In genomic region chr3:129385507-129385906, GRCh38 we compare ENCODE assay signal across 11 cellular contexts. TPM values are rescaled to one million over a fixed set of nuclear protein-coding genes. Genes with fewer than 3 reads are reported as not detected.
DNase-seq lines count a peak whose midpoint lies in the region; ATAC-seq, FAIRE-seq and TF ChIP-seq lines count a peak whose summit lies in the region.
"Not testable (repeated sequence)": the region's sequence is repeated elsewhere in the genome, so short reads cannot be mapped to it uniquely, and the experiment has no call there.
"Had no signal": no experiment of that assay in that cellular context is flagged by ENCODE, and none has a peak within 500 bp of the region (broad histone marks: within the 10 kb centered on the region; RNA-seq: fewer than 3 reads in every experiment).

No MANE protein-coding gene starts in this region.

- H3K4me1 ChIP-seq in A549, result peaks cover 52% of the 10 kb centered on the region
- not testable (repeated sequence) for H3K4me1 ChIP-seq in naive thymus-derived CD4-positive, alpha-beta T cell (ENCODE audit: control insufficient read depth in 2 of 2, insufficient read depth in 2 of 2, low read length in 2 of 2)

- not testable (repeated sequence) for TF ChIP-seq RAD21 in A549 (conservative IDR thresholded peaks at IDR 0.05 in 1 of 2, IDR thresholded peaks at IDR 0.05 in 1 of 2)

- intact Hi-C loops in naive thymus-derived CD4-positive, alpha-beta T cell (cut with micrococcal nuclease), result not testable (repeated sequence)

- peak overlapping the region in 6 of 9 donors; percentile 15 to 65 (median 42) for H3K27ac Mint-ChIP-seq in naive thymus-derived CD4-positive, alpha-beta T cell

- 100% methylated on average over 1 of the region's 8 CpGs for WGBS in A549 (ENCODE audit: missing lambda C conversion rate)

- H3K27me3 ChIP-seq in naive thymus-derived CD4-positive, alpha-beta T cell (ENCODE audit: control insufficient read depth in 2 of 2, insufficient read depth in 2 of 2, low read length in 2 of 2), result not testable (repeated sequence)

- H3K4me3 ChIP-seq in A549; naive thymus-derived CD4-positive, alpha-beta T cell (ENCODE audit: low read length): not testable (repeated sequence)

- not testable (repeated sequence) for H3K27me3 Mint-ChIP-seq in naive thymus-derived CD4-positive, alpha-beta T cell

- not testable (repeated sequence) for TF ChIP-seq EP300 in A549 (IDR thresholded peaks at IDR 0.05)

- peaks cover 0 to 34% (median 0%) of the 10 kb centered on the region in 3 experiments for H3K36me3 ChIP-seq in naive thymus-derived CD4-positive, alpha-beta T cell (ENCODE audit: control insufficient read depth in 2 of 3, insufficient read depth in 3 of 3, low read length in 3 of 3)

- POLR2A ChIA-PET in A549 (lab: Yijun Ruan, JAX); naive thymus-derived CD4-positive, alpha-beta T cell (lab: Charles Lee): not testable (repeated sequence)

- peak overlapping the region; percentile 23 to 81; a peak in 4 of 6 replicates for H3K27ac ChIP-seq in A549
- not testable (repeated sequence) for H3K27ac ChIP-seq in naive thymus-derived CD4-positive, alpha-beta T cell (ENCODE audit: low read depth, low read length)

- not testable (repeated sequence) for FAIRE-seq in A549 (lab: Jason Lieb, UNC)

- TF ChIP-seq POLR2A in A549 (IDR thresholded peaks at IDR 0.05; ENCODE audit: low read length), result not testable (repeated sequence)

- ATAC-seq in A549; naive thymus-derived CD4-positive, alpha-beta T cell: not testable (repeated sequence)
- ATAC-seq in SK-N-SH treated with all-trans-retinoic acid at 6 μM for 48 hours, result peak; percentile 8; the same call in 1 of the 3 replicates

- not testable (repeated sequence) for H3K9me3 Mint-ChIP-seq in naive thymus-derived CD4-positive, alpha-beta T cell

- not testable (repeated sequence) for DNase-seq in A549 (ENCODE audit: low read depth in 1 of 2, low spot score in 1 of 2); naive thymus-derived CD4-positive, alpha-beta T cell
- DNase-seq in ELF-1 (ENCODE audit: low read depth, low spot score) (peak; percentile 30), HT1080 (ENCODE audit: low read depth) (peak; percentile 1), OCI-M1 (lab: John Stamatoyannopoulos, UW) (peak; percentile 29), cerebellum (ENCODE audit: low spot score) (peak; percentile 24), germinal center (ENCODE audit: low spot score) (peak; percentile 1)

- peaks cover 4 to 32% (median 18%) of the 10 kb centered on the region in 5 donors for H3K36me3 Mint-ChIP-seq in naive thymus-derived CD4-positive, alpha-beta T cell

- not testable (repeated sequence) for H3K4me2 ChIP-seq in A549

- not testable (repeated sequence) for TF ChIP-seq CTCF in A549 (IDR thresholded peaks at IDR 0.05)

- CTCF ChIA-PET in A549 (lab: Yijun Ruan, JAX), result interaction anchor here (0.6 to 3.7 kb wide), 8 partner anchors 13 to 601 kb away, joined by 3 to 48 read pairs (median 5); partner anchors contain the start of gene MBD4
- CTCF ChIA-PET in naive thymus-derived CD4-positive, alpha-beta T cell (lab: Charles Lee), result interaction anchor here (0.6 kb wide), 1 partner anchor 580 kb away, joined by 3 read pairs; no protein-coding TSS in a partner anchor

- not testable (repeated sequence) for H3K9me3 ChIP-seq in A549; naive thymus-derived CD4-positive, alpha-beta T cell (ENCODE audit: control insufficient read depth in 2 of 3, low read length in 3 of 3)

- not testable (repeated sequence) for H3K4me1 Mint-ChIP-seq in naive thymus-derived CD4-positive, alpha-beta T cell

- H3K4me3 Mint-ChIP-seq in naive thymus-derived CD4-positive, alpha-beta T cell, result not testable (repeated sequence)

TF ChIP-seq in SK-N-SH treated with all-trans-retinoic acid at 6 μM for 48 hours, 23 proteins besides CTCF, POLR2A, EP300 and RAD21:
- TF ChIP-seq TCF4 (CRISPR knock-in tag; IDR thresholded peaks at IDR 0.05; ENCODE audit: borderline replicate concordance), result peak; percentile 92
- peak; percentile 65; the same call in 1 of the 2 replicates for TF ChIP-seq TSHZ2 (CRISPR knock-in tag; IDR thresholded peaks at IDR 0.05)
- 0 out of 2 replicates have a peak, but pooled peaks have one; percentile 8 for TF ChIP-seq ZNF70 (CRISPR knock-in tag; IDR thresholded peaks at IDR 0.05)
TF ChIP-seq in SK-N-SH treated with all-trans-retinoic acid at 6 μM for 48 hours: peak in this region for 3; not testable (repeated sequence) for 20.

RNA-seq across cellular contexts. Expression of gene EFCAB12, which starts 42.9 kb away (rescaled TPM):
- polyA plus RNA-seq in A549 (2011; rRNA removed) (0.62 and 0.82 TPM in 2 replicates), A549 (2017; fragmentation: RNase III; extraction: RNeasy Plus Mini Kit Qiagen cat#74134 plus additional on column Dnase treatment) (0.81 to 1.4 TPM (median 1.1 TPM) in 3 replicates)
- polyA plus RNA-seq in A549 (2012; cell fraction: cytosol; rRNA removed), result 0.53 and 0.56 TPM in 2 replicates
- 2.4 and 2.8 TPM in 2 replicates for polyA plus RNA-seq in A549 (2012; cell fraction: nucleus; rRNA removed)
- polyA minus RNA-seq in A549 (2011; rRNA and poly(A)+ RNA removed), result 1.2 and 1.7 TPM in 2 replicates
- not detected in 2 replicates for total RNA-seq in HT1080 (2014; rRNA removed; shearing (Covaris generic))
- polyA plus RNA-seq in HT1080 (2015; cell fraction: cytosol; rRNA removed), result 0.05 TPM in 1 of 2 replicates, not detected in the other
- 0.04 and 0.09 TPM in 2 replicates for polyA plus RNA-seq in HT1080 (2015; cell fraction: nucleus; rRNA removed)
- 1.3 TPM for total RNA-seq in cerebellum
- 1 to 10 TPM; 1.5 to 2.7 (median 2.3) TPM for total RNA-seq in naive thymus-derived CD4-positive, alpha-beta T cell
- under 1 TPM in 1 of 2 donors, not detected in 1; 0.31 TPM for polyA plus RNA-seq in naive thymus-derived CD4-positive, alpha-beta T cell
- total RNA-seq: MCF 10A, Right ventricle myocardium inferior, SJCRH30 had no signal

RNA-seq across cellular contexts. Expression of gene MBD4, which starts 54.2 kb away (rescaled TPM):
- polyA plus RNA-seq in A549 (2011; rRNA removed) (38.2 and 49.7 TPM in 2 replicates), A549 (2017; fragmentation: RNase III; extraction: RNeasy Plus Mini Kit Qiagen cat#74134 plus additional on column Dnase treatment) (26.4 to 32.7 TPM (median 31.4 TPM) in 3 replicates)
- polyA plus RNA-seq in A549 (2012; cell fraction: cytosol; rRNA removed), result 12.4 and 13.5 TPM in 2 replicates
- polyA plus RNA-seq in A549 (2012; cell fraction: nucleus; rRNA removed), result 12.8 and 17.9 TPM in 2 replicates
- 8.2 and 9.5 TPM in 2 replicates for polyA minus RNA-seq in A549 (2011; rRNA and poly(A)+ RNA removed)
- 26.0 and 35.7 TPM in 2 replicates for total RNA-seq in HT1080 (2014; rRNA removed; shearing (Covaris generic))
- polyA plus RNA-seq in HT1080 (2015; cell fraction: cytosol; rRNA removed), result 20.8 and 25.3 TPM in 2 replicates
- polyA plus RNA-seq in HT1080 (2015; cell fraction: nucleus; rRNA removed), result 47.6 and 51.1 TPM in 2 replicates
- 19.5 TPM for total RNA-seq in cerebellum
- 10 to 100 TPM; 37.9 to 56.6 (median 53.1) TPM for total RNA-seq in naive thymus-derived CD4-positive, alpha-beta T cell
- polyA plus RNA-seq in naive thymus-derived CD4-positive, alpha-beta T cell, result 10 to 100 TPM; 45.2 to 46.9 TPM

RNA-seq across cellular contexts. Expression of gene IFT122, which starts 54.5 kb away (rescaled TPM):
- polyA plus RNA-seq in A549 (2011; rRNA removed), result 17.1 and 20.3 TPM in 2 replicates
- 19.0 and 19.7 TPM in 2 replicates for polyA plus RNA-seq in A549 (2012; cell fraction: cytosol; rRNA removed)
- polyA plus RNA-seq in A549 (2012; cell fraction: nucleus; rRNA removed), result 78.1 and 111 TPM in 2 replicates
- polyA plus RNA-seq in A549 (2017; fragmentation: RNase III; extraction: RNeasy Plus Mini Kit Qiagen cat#74134 plus additional on column Dnase treatment), result 15.0 to 16.8 TPM (median 15.1 TPM) in 3 replicates
- 38.7 and 44.4 TPM in 2 replicates for polyA minus RNA-seq in A549 (2011; rRNA and poly(A)+ RNA removed)
- total RNA-seq in HT1080 (2014; rRNA removed; shearing (Covaris generic)), result 12.2 and 14.6 TPM in 2 replicates
- polyA plus RNA-seq in HT1080 (2015; cell fraction: cytosol; rRNA removed), result 8.6 and 10.1 TPM in 2 replicates
- polyA plus RNA-seq in HT1080 (2015; cell fraction: nucleus; rRNA removed), result 32.8 and 38.8 TPM in 2 replicates
- total RNA-seq in cerebellum, result 33.6 TPM
- total RNA-seq in naive thymus-derived CD4-positive, alpha-beta T cell, result 10 to 100 TPM; 16.6 to 25.2 (median 18.8) TPM
- 1 to 10 TPM; 3.3 to 9.8 TPM for polyA plus RNA-seq in naive thymus-derived CD4-positive, alpha-beta T cell
